In the genomic region with DNA sequence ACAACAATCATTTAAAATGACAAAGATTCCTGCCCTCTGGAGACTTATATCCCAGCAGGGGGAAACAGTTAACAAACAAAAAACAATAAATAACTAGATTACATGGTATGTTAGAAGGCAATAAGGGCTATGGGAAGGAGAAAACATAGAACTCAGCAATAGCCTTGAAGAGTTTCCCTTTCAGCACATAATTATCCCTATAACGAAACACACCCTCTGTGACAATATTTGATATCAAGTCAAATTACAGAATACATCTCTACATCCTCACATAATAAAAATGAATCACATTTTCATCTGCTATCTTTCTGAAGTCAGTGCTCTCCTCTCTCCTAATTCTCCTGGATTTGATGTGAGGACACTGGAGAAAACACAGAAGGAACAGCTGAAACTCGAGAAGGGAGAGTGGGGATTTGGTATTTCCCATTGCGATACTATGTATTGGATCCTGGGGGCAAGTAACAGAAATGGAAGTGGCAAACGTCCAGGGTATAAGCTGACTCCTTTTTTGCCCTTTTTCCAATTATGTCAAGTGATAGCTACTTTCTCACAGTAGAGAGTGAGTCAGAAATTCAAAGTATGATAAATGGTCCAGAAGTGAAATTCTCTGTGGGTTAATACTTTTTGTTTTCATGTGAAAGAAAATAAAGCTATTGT, we compare ENCODE assay signal across 20 cellular contexts. TPM values are rescaled to one million over a fixed set of nuclear protein-coding genes. Genes with fewer than 3 reads are reported as not detected.
"Had no signal": no experiment of that assay in that cellular context is flagged by ENCODE, and none has a peak within 500 bp of the region (broad histone marks: within the 10 kb centered on the region; RNA-seq: fewer than 3 reads in every experiment).

No MANE protein-coding gene starts in this region.

- H3K4me3 ChIP-seq: colonic mucosa, gastrocnemius medialis, sigmoid colon, thyroid gland had no signal

- H3K79me2 ChIP-seq: parathyroid adenoma had no signal

- H3K27me3 Mint-ChIP-seq: activated naive CD8-positive, alpha-beta T cell had no signal

- H3K27ac Mint-ChIP-seq: activated naive CD8-positive, alpha-beta T cell; activated T-cell treated with anti-CD3 and anti-CD28 coated beads, Interleukin-2, amount 50 U/mL, for 72 hours; brain; memory B cell; naive B cell; stimulated activated naive B cell treated with anti-CD40 and anti-IgM and Interleukin-4, amounts not matched to agents 10 μg/mL and 1 μg/mL and 100 μg/mL, for 72 hours had no signal

- H3K9me3 Mint-ChIP-seq: activated T-cell treated with anti-CD3 and anti-CD28 coated beads, Interleukin-2, amount 50 U/mL, for 72 hours; brain; memory B cell; naive B cell; stimulated activated naive B cell treated with anti-CD40 and anti-IgM and Interleukin-4, amounts not matched to agents 10 μg/mL and 1 μg/mL and 100 μg/mL, for 72 hours had no signal

- H3K36me3 ChIP-seq: colonic mucosa, gastrocnemius medialis, sigmoid colon, thyroid gland, WERI-Rb-1 had no signal

- H3K9me3 ChIP-seq: colonic mucosa, gastrocnemius medialis, sigmoid colon, thyroid gland had no signal

- H3K4me1 Mint-ChIP-seq: memory B cell, naive B cell had no signal

- ATAC-seq: activated T-cell treated with anti-CD3 and anti-CD28 coated beads, Interleukin-2, amount 50 U/mL, for 72 hours; gastrocnemius medialis; left ventricle myocardium superior; stimulated activated naive B cell treated with anti-CD40 and anti-IgM and Interleukin-4, amounts not matched to agents 10 μg/mL and 1 μg/mL and 100 μg/mL, for 72 hours had no signal

- DNase-seq: activated CD4-positive, alpha-beta T cell treated with anti-CD3 and anti-CD28 coated beads, Interleukin-2, amount 50 U/mL, for 4 hours; activated gamma-delta T cell; activated T-cell treated with anti-CD3 and anti-CD28 coated beads, Interleukin-2, amount 50 U/mL, for 72 hours; amniotic stem cell; caudate nucleus; colonic mucosa; gastrocnemius medialis; head of caudate nucleus; kidney glomerular epithelial cell; left ventricle myocardium superior; naive B cell; sigmoid colon; stimulated activated naive B cell treated with anti-CD40 and anti-IgM and Interleukin-4, amounts not matched to agents 10 μg/mL and 1 μg/mL and 100 μg/mL, for 72 hours; thyroid gland; WERI-Rb-1 had no signal

- H3K27ac ChIP-seq: colonic mucosa, gastrocnemius medialis, parathyroid adenoma, sigmoid colon, thyroid gland, WERI-Rb-1 had no signal

- H2AFZ ChIP-seq: parathyroid adenoma had no signal

- H3K27me3 ChIP-seq: colonic mucosa, gastrocnemius medialis, sigmoid colon, thyroid gland had no signal

- H3K9ac ChIP-seq: parathyroid adenoma had no signal

- H3K4me1 ChIP-seq: colonic mucosa, gastrocnemius medialis, parathyroid adenoma, sigmoid colon, thyroid gland had no signal

- H3K4me3 Mint-ChIP-seq: activated naive CD8-positive, alpha-beta T cell; activated T-cell treated with anti-CD3 and anti-CD28 coated beads, Interleukin-2, amount 50 U/mL, for 72 hours; brain; memory B cell; naive B cell; stimulated activated naive B cell treated with anti-CD40 and anti-IgM and Interleukin-4, amounts not matched to agents 10 μg/mL and 1 μg/mL and 100 μg/mL, for 72 hours had no signal

- H3K36me3 Mint-ChIP-seq: brain; memory B cell; naive B cell; stimulated activated naive B cell treated with anti-CD40 and anti-IgM and Interleukin-4, amounts not matched to agents 10 μg/mL and 1 μg/mL and 100 μg/mL, for 72 hours had no signal

RNA-seq across cellular contexts. Expression of gene PTGDR, which starts 36.9 kb away (rescaled TPM):
- total RNA-seq: epithelial cell of proximal tubule had no signal
